In the genomic region with DNA sequence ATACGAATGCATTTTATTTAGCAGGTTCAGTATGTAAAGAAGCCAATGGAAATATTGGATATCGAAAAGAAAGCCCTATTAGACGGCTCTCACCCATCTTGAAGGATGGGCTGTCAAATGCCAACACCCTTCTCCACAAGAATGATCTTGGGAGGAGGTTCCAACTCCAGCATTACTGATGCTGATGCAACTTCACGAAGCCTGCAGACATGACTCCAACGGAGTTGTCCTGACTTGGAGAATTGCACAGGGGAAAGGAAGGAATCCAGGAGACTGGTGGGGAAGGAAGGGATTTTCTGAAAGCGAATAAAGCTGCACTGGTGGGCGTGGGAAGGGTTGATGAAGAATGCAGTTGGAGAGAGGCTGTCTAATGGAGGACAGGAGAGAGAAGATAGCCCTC, we compare ENCODE assay signal across 31 cellular contexts.
"Had no signal": no experiment of that assay in that cellular context is flagged by ENCODE, and none has a peak within 500 bp of the region (broad histone marks: within the 10 kb centered on the region; RNA-seq: fewer than 3 reads in every experiment).

No MANE protein-coding gene starts in this region.

- H3K9me3 ChIP-seq: ascending aorta, body of pancreas, breast epithelium, MG63, SJCRH30 had no signal

- ATAC-seq: activated CD8-positive, alpha-beta T cell treated with anti-CD3 and anti-CD28 coated beads for 36 hours; activated T-cell treated with anti-CD3 and anti-CD28 coated beads, Interleukin-2, amount 50 U/mL, for 72 hours; activated T-helper 17 cell treated with anti-CD3 and anti-CD28 coated beads, Interleukin-2, amount 50 U/mL, for 72 hours; body of pancreas had no signal

- H3K27ac Mint-ChIP-seq: activated CD4-positive, alpha-beta T cell treated with anti-CD3 and anti-CD28 coated beads, Interleukin-2, amount 10 ng/mL, durations not matched to agents 24 days and 14 days; activated CD8-positive, alpha-beta T cell treated with anti-CD3 and anti-CD28 coated beads for 36 hours; activated naive CD4-positive, alpha-beta T cell treated with anti-CD3 and anti-CD28 coated beads, Interleukin-2, amount 50 U/mL, for 24 hours; activated naive CD8-positive, alpha-beta T cell treated with anti-CD3 and anti-CD28 coated beads, Interleukin-2, amount 10 ng/mL, durations not matched to agents 7 days and 5 days; activated T-cell treated with anti-CD3 and anti-CD28 coated beads, Interleukin-2, amount 50 U/mL, for 72 hours; activated T-helper 17 cell treated with anti-CD3 and anti-CD28 coated beads, Interleukin-2, amount 50 U/mL, for 72 hours had no signal

- H3K4me1 ChIP-seq: ascending aorta, body of pancreas, breast epithelium, SJCRH30 had no signal

- H3K4me1 Mint-ChIP-seq: activated CD4-positive, alpha-beta T cell treated with anti-CD3 and anti-CD28 coated beads, Interleukin-2, amount 10 ng/mL, durations not matched to agents 24 days and 14 days; activated naive CD4-positive, alpha-beta T cell treated with anti-CD3 and anti-CD28 coated beads, Interleukin-2, amount 50 U/mL, for 24 hours; activated naive CD8-positive, alpha-beta T cell treated with anti-CD3 and anti-CD28 coated beads, Interleukin-2, amount 10 ng/mL, durations not matched to agents 7 days and 5 days; activated T-helper 17 cell treated with anti-CD3 and anti-CD28 coated beads, Interleukin-2, amount 50 U/mL, for 72 hours had no signal

- H3K36me3 ChIP-seq: ascending aorta, breast epithelium, MG63, SJCRH30 had no signal

- H3K27me3 ChIP-seq: ascending aorta, body of pancreas, breast epithelium, MG63, SJCRH30 had no signal

- H2AFZ ChIP-seq: PC-9 had no signal

- H3K36me3 Mint-ChIP-seq: activated naive CD4-positive, alpha-beta T cell treated with anti-CD3 and anti-CD28 coated beads, Interleukin-2, amount 50 U/mL, for 24 hours; activated naive CD8-positive, alpha-beta T cell treated with anti-CD3 and anti-CD28 coated beads, Interleukin-2, amount 10 ng/mL, durations not matched to agents 7 days and 5 days had no signal

- H3K4me2 ChIP-seq: PC-9 had no signal

- H3K9me3 Mint-ChIP-seq: activated CD4-positive, alpha-beta T cell treated with anti-CD3 and anti-CD28 coated beads, Interleukin-2, amount 10 ng/mL, durations not matched to agents 24 days and 14 days; activated CD8-positive, alpha-beta T cell treated with anti-CD3 and anti-CD28 coated beads for 36 hours; activated naive CD4-positive, alpha-beta T cell treated with anti-CD3 and anti-CD28 coated beads, Interleukin-2, amount 50 U/mL, for 24 hours; activated naive CD8-positive, alpha-beta T cell treated with anti-CD3 and anti-CD28 coated beads, Interleukin-2, amount 10 ng/mL, durations not matched to agents 7 days and 5 days; activated T-cell treated with anti-CD3 and anti-CD28 coated beads, Interleukin-2, amount 50 U/mL, for 72 hours; activated T-helper 17 cell treated with anti-CD3 and anti-CD28 coated beads, Interleukin-2, amount 50 U/mL, for 72 hours had no signal

- DNase-seq: activated CD4-positive, alpha-beta T cell treated with anti-CD3 and anti-CD28 coated beads, Interleukin-2, amount 10 ng/mL, durations not matched to agents 24 days and 14 days; activated CD4-positive, alpha-beta T cell treated with anti-CD3 and anti-CD28 coated beads, Interleukin-2, amount 50 U/mL, for 4 hours; activated CD8-positive, alpha-beta T cell treated with anti-CD3 and anti-CD28 coated beads for 36 hours; activated effector memory CD4-positive, alpha-beta T cell treated with anti-CD3 and anti-CD28 coated beads, Interleukin-2, amount 50 U/mL, for 16 hours; activated naive CD4-positive, alpha-beta T cell treated with Interleukin-2 at 50 U/mL for 16 hours; activated naive CD8-positive, alpha-beta T cell treated with anti-CD3 and anti-CD28 coated beads, Interleukin-2, amount 10 ng/mL, durations not matched to agents 7 days and 5 days; activated T-cell treated with anti-CD3 and anti-CD28 coated beads, Interleukin-2, amount 50 U/mL, for 1 hour; activated T-cell treated with anti-CD3 and anti-CD28 coated beads, Interleukin-2, amount 50 U/mL, for 72 hours; amygdala; body of pancreas; central memory CD4-positive, alpha-beta T cell; Kasumi-1; KG1; MG63; NCI-H1048; NCI-H1105 treated with DMSO at 0.1 percent for 48 hours; NCI-H1436; NCI-H1694; NCI-H1930; NCI-H2081 treated with DMSO at 0.1 percent for 48 hours; NCI-H226; NCI-H446 treated with DMSO at 0.1 percent for 48 hours; PC-9; SHP77; SJCRH30; T1000 had no signal

- H3K27ac ChIP-seq: ascending aorta, body of pancreas, breast epithelium, PC-9, SJCRH30, SK-N-MC had no signal

- H3K4me3 Mint-ChIP-seq: activated CD4-positive, alpha-beta T cell treated with anti-CD3 and anti-CD28 coated beads, Interleukin-2, amount 10 ng/mL, durations not matched to agents 24 days and 14 days; activated CD8-positive, alpha-beta T cell treated with anti-CD3 and anti-CD28 coated beads for 36 hours; activated naive CD4-positive, alpha-beta T cell treated with anti-CD3 and anti-CD28 coated beads, Interleukin-2, amount 50 U/mL, for 24 hours; activated naive CD8-positive, alpha-beta T cell treated with anti-CD3 and anti-CD28 coated beads, Interleukin-2, amount 10 ng/mL, durations not matched to agents 7 days and 5 days; activated T-cell treated with anti-CD3 and anti-CD28 coated beads, Interleukin-2, amount 50 U/mL, for 72 hours; activated T-helper 17 cell treated with anti-CD3 and anti-CD28 coated beads, Interleukin-2, amount 50 U/mL, for 72 hours had no signal

- H3K4me3 ChIP-seq: ascending aorta, body of pancreas, breast epithelium, MG63, PC-9, SJCRH30, SK-N-MC had no signal
